Comparison of ENCODE assay signal across 8 cellular contexts in the genomic region with DNA sequence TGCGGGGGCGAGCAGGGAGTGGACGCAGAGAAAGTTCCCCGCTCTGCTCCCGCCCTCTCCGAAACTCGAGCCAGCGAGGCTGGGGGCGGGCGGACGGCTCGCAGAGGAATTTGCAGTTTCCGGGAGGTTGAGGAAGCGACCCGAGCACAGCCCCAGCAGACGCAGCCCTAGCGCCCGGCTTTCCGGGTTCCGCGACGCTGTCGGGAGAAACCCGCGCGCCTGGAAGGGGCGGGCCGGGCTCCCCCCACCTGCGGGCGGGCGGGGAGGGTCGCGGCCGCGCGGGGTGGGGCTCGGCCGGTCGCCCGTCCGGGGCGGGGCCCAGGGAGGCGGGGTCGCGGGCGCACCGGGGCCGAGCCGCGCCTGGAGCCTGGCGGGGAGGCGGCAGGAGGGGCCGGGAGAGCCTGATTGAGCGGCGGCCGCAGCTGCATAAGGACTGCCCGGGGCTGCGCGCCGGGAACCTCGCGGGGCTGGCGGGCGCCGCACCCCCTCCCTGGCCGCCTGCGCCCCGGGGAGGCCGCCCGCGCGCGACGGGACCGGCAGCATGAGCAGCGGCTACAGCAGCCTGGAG. TPM values are rescaled to one million over a fixed set of nuclear protein-coding genes. Genes with fewer than 3 reads are reported as not detected.
DNase-seq lines count a peak whose midpoint lies in the region; ATAC-seq lines count a peak whose summit lies in the region.

A gene with protein sequence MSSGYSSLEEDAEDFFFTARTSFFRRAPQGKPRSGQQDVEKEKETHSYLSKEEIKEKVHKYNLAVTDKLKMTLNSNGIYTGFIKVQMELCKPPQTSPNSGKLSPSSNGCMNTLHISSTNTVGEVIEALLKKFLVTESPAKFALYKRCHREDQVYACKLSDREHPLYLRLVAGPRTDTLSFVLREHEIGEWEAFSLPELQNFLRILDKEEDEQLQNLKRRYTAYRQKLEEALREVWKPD (plus strand): TSS at position 404 of the 568 bp plus-strand sequence. CDS start 138 bp downstream, at position 542.

- peaks cover 26% of the 10 kb centered on the region for H3K36me3 Mint-ChIP-seq in activated CD4-positive, alpha-beta memory T cell treated with anti-CD3 and anti-CD28 coated beads for 36 hours

- H3K27ac Mint-ChIP-seq in activated CD4-positive, alpha-beta memory T cell treated with anti-CD3 and anti-CD28 coated beads for 36 hours, result peak within 1 kb of the TSS; percentile 98

- H3K27me3 Mint-ChIP-seq in activated CD4-positive, alpha-beta memory T cell treated with anti-CD3 and anti-CD28 coated beads for 36 hours, result no peaks in the 10 kb centered on the region

- peak within 1 kb of the TSS; percentile 95 for H3K4me3 Mint-ChIP-seq in activated CD4-positive, alpha-beta memory T cell treated with anti-CD3 and anti-CD28 coated beads for 36 hours

- CTCF ChIA-PET in activated CD4-positive, alpha-beta memory T cell treated with anti-CD3 and anti-CD28 coated beads for 36 hours (lab: Charles Lee), result interaction anchor here (0.9 to 5.8 kb wide), 11 partner anchors 23 to 86 kb away, joined by 3 to 87 read pairs (median 5); no protein-coding TSS in a partner anchor

- H3K9me3 Mint-ChIP-seq in activated CD4-positive, alpha-beta memory T cell treated with anti-CD3 and anti-CD28 coated beads for 36 hours, result no peaks in the 10 kb centered on the region

- H3K4me1 Mint-ChIP-seq in activated CD4-positive, alpha-beta memory T cell treated with anti-CD3 and anti-CD28 coated beads for 36 hours (ENCODE audit: low read depth), result peaks cover 36% of the 10 kb centered on the region

- ATAC-seq in HG02970 (IDR thresholded peaks at IDR 0.05; ENCODE audit: low FRiP score, unreplicated experiment), result peak; percentile 59

- intact Hi-C loops in activated CD4-positive, alpha-beta memory T cell treated with anti-CD3 and anti-CD28 coated beads for 36 hours (cut with micrococcal nuclease), result no loop called here

- POLR2A ChIA-PET in activated CD4-positive, alpha-beta memory T cell treated with anti-CD3 and anti-CD28 coated beads for 36 hours (lab: Charles Lee), result interaction anchor here (0.8 to 3.0 kb wide), 11 partner anchors 16 to 80 kb away, joined by 3 to 19 read pairs (median 3); no protein-coding TSS in a partner anchor

- peak; percentile 61 for DNase-seq in NK-92 treated with Interleukin-12 subunit alpha and Interleukin-12 subunit beta, amount 100 ng/mL, for 24 hours (lab: John Stamatoyannopoulos, UW)
- DNase-seq in NK-92 (lab: John Stamatoyannopoulos, UW; ENCODE audit: unreplicated experiment) (no peak), NCI-H460 (ENCODE audit: extremely low read depth, low read depth) (peak; percentile 67), ecto neural progenitor cell (ENCODE audit: low spot score) (peak; percentile 93), lung microvascular endothelial cell (ENCODE audit: low read depth in 2 of 2) (peak; percentile 82 to 90)
- peak; percentile 83 for DNase-seq in activated CD4-positive, alpha-beta memory T cell treated with anti-CD3 and anti-CD28 coated beads for 36 hours
- DNase-seq in stimulated activated CD8-positive, alpha-beta memory T cell treated with anti-CD3 and anti-CD28 coated beads, Interleukin-15, amount 100 ng/mL, for 1 hour (ENCODE audit: low read depth), result peak; percentile 32

RNA-seq across cellular contexts. Expression of the gene that starts here (rescaled TPM):
- total RNA-seq in NCI-H460 (2014; rRNA removed; shearing (Covaris generic)), result 38.2 and 42.6 TPM in 2 replicates
- polyA plus RNA-seq in NCI-H460 (2014; cell fraction: nucleus; rRNA removed), result 24.5 and 27.7 TPM in 2 replicates
- total RNA-seq in activated CD4-positive, alpha-beta memory T cell treated with anti-CD3 and anti-CD28 coated beads for 36 hours, result 10 to 100 TPM; 40.6 to 40.7 TPM
- total RNA-seq in lung microvascular endothelial cell, result 16.3 and 17.7 TPM in 2 replicates
